ENCODE assay signal across 21 cellular contexts in genomic region chr2:75153221-75153620, GRCh38. TPM values are rescaled to one million over a fixed set of nuclear protein-coding genes. Genes with fewer than 3 reads are reported as not detected.
A peak's percentile ranks its signal among the peaks of the same experiment; 100 is the strongest.
DNase-seq lines count a peak whose midpoint lies in the region; ATAC-seq and TF ChIP-seq lines count a peak whose summit lies in the region.
"Had no signal": no experiment of that assay in that cellular context is flagged by ENCODE, and none has a peak within 500 bp of the region (broad histone marks: within the 10 kb centered on the region; RNA-seq: fewer than 3 reads in every experiment).

No MANE protein-coding gene starts in this region.

- H3K4me1 ChIP-seq in left lung: peaks cover 3 to 6% of the 10 kb centered on the region in 2 donors
- H3K4me1 ChIP-seq: ascending aorta, foreskin keratinocyte, thyroid gland had no signal

- TF ChIP-seq CTCF in C4-2B (conservative IDR thresholded peaks at IDR 0.05) (0 out of 2 replicates have a peak, but pooled peaks have one; percentile 5), left lung (IDR thresholded peaks at IDR 0.05) (no peak)

- no peak overlapping the region for H3K4me3 ChIP-seq in left lung
- H3K4me3 ChIP-seq: ascending aorta, thyroid gland had no signal

- intact Hi-C loops in left lung (cut with DNase I): no loop called here

- DNase-seq in HT-29 (ENCODE audit: low spot score) (peak; percentile 12), NCI-H510A treated with DMSO at 0.1 percent for 48 hours (lab: John Stamatoyannopoulos, UW) (peak; percentile 84), left lung (no peak), CD1c-positive myeloid dendritic cell (ENCODE audit: extremely low spot score) (no peak), DMS79 treated with DMSO at 0.1 percent for 48 hours (lab: John Stamatoyannopoulos, UW) (no peak)
- DNase-seq: activated CD4-positive, alpha-beta T cell treated with anti-CD3 and anti-CD28 coated beads for 4 hours; CD4-positive, alpha-beta T cell; cerebellar nuclear complex; foreskin keratinocyte; NCI-H1436 treated with DMSO at 0.1 percent for 48 hours; NCI-H446; stimulated activated naive CD4-positive, alpha-beta T cell; SW 1271; thyroid gland had no signal

- H3K27me3 ChIP-seq in left lung: no peaks in the 10 kb centered on the region
- H3K27me3 ChIP-seq: ascending aorta, thyroid gland had no signal

- no peaks in the 10 kb centered on the region for H3K36me3 ChIP-seq in left lung
- H3K36me3 ChIP-seq: ascending aorta, thyroid gland had no signal

- ATAC-seq in left lung (peak; percentile 95), GM18517 (IDR thresholded peaks at IDR 0.05; ENCODE audit: unreplicated experiment) (no peak), GM21717 (IDR thresholded peaks at IDR 0.05; ENCODE audit: unreplicated experiment) (no peak)
- ATAC-seq: natural killer cell treated with Interleukin-12 subunit alpha and Interleukin-12 subunit beta and Interleukin-15 and Interleukin-18, amount 100 ng/mL, for 72 hours had no signal

- H3K27ac ChIP-seq in C4-2B: peak overlapping the region; percentile 44
- H3K27ac ChIP-seq in left lung: no peak overlapping the region
- H3K27ac ChIP-seq: ascending aorta, epithelial cell of prostate, foreskin keratinocyte, thyroid gland had no signal

- H3K9me3 ChIP-seq in left lung: no peaks in the 10 kb centered on the region
- H3K9me3 ChIP-seq: ascending aorta, thyroid gland had no signal

RNA-seq across cellular contexts. Expression of gene TACR1, which starts 46.1 kb away (rescaled TPM):
- total RNA-seq in HT-29 (2014; rRNA removed; shearing (Covaris generic)): not detected in 2 replicates
- under 1 TPM; 0.09 to 0.37 TPM for total RNA-seq in left lung
- total RNA-seq: foreskin keratinocyte; LHCN-M2; natural killer cell treated with Interleukin-12 subunit alpha and Interleukin-12 subunit beta and Interleukin-15 and Interleukin-18, amount 100 ng/mL, for 72 hours had no signal

Comparison
In these comparisons a context has a peak if more than half of its experiments do, and no peak if none do; other contexts are left out.
1. DNase-seq: peak in HT-29 (single experiment) and NCI-H510A treated with DMSO at 0.1 percent for 48 hours (single experiment); none in left lung (0 of 2), CD1c-positive myeloid dendritic cell (single experiment) and DMS79 treated with DMSO at 0.1 percent for 48 hours (single experiment).